In genomic region chr4:181259081-181259480, GRCh38 we compare ENCODE assay signal across 24 cellular contexts.
"Had no signal": no experiment of that assay in that cellular context is flagged by ENCODE, and none has a peak within 500 bp of the region (broad histone marks: within the 10 kb centered on the region; RNA-seq: fewer than 3 reads in every experiment).

No MANE protein-coding gene starts in this region.

- H3K4me2 ChIP-seq: PC-9 had no signal

- H3K36me3 Mint-ChIP-seq: activated CD4-positive, alpha-beta memory T cell treated with anti-CD3 and anti-CD28 coated beads for 36 hours; activated naive CD4-positive, alpha-beta T cell treated with anti-CD3 and anti-CD28 coated beads, Interleukin-2, amount 50 U/mL, for 72 hours had no signal

- H3K9me3 ChIP-seq: ascending aorta, body of pancreas had no signal

- H3K4me1 ChIP-seq: ascending aorta, body of pancreas had no signal

- H3K27ac ChIP-seq: ascending aorta, body of pancreas, PC-9, VCaP had no signal

- H3K4me3 Mint-ChIP-seq: activated CD4-positive, alpha-beta memory T cell treated with anti-CD3 and anti-CD28 coated beads for 36 hours; activated CD4-positive, alpha-beta T cell treated with anti-CD3 and anti-CD28 coated beads, Interleukin-2, amount 10 ng/mL, durations not matched to agents 7 days and 5 days; activated naive CD8-positive, alpha-beta T cell treated with anti-CD3 and anti-CD28 coated beads, Interleukin-2, amount 50 U/mL, for 24 hours; activated T-cell treated with anti-CD3 and anti-CD28 coated beads, Interleukin-2, amount 50 U/mL, for 4 hours; T-helper 17 cell had no signal

- H3K9me3 Mint-ChIP-seq: activated CD4-positive, alpha-beta T cell treated with anti-CD3 and anti-CD28 coated beads, Interleukin-2, amount 10 ng/mL, durations not matched to agents 7 days and 5 days; activated naive CD8-positive, alpha-beta T cell treated with anti-CD3 and anti-CD28 coated beads, Interleukin-2, amount 50 U/mL, for 24 hours had no signal

- H3K4me1 Mint-ChIP-seq: activated CD4-positive, alpha-beta T cell treated with anti-CD3 and anti-CD28 coated beads, Interleukin-2, amount 10 ng/mL, durations not matched to agents 7 days and 5 days; activated naive CD8-positive, alpha-beta T cell treated with anti-CD3 and anti-CD28 coated beads, Interleukin-2, amount 50 U/mL, for 24 hours; T-helper 17 cell had no signal

- H2AFZ ChIP-seq: PC-9 had no signal

- H3K27ac Mint-ChIP-seq: activated CD4-positive, alpha-beta memory T cell treated with anti-CD3 and anti-CD28 coated beads for 36 hours; activated CD4-positive, alpha-beta T cell treated with anti-CD3 and anti-CD28 coated beads, Interleukin-2, amount 10 ng/mL, durations not matched to agents 7 days and 5 days; activated naive CD4-positive, alpha-beta T cell treated with anti-CD3 and anti-CD28 coated beads, Interleukin-2, amount 50 U/mL, for 72 hours; activated naive CD8-positive, alpha-beta T cell treated with anti-CD3 and anti-CD28 coated beads, Interleukin-2, amount 50 U/mL, for 24 hours; T-helper 17 cell had no signal

- DNase-seq: activated CD4-positive, alpha-beta memory T cell treated with anti-CD3 and anti-CD28 coated beads for 36 hours; activated CD4-positive, alpha-beta T cell treated with anti-CD3 and anti-CD28 coated beads, Interleukin-2, amount 10 ng/mL, durations not matched to agents 7 days and 5 days; activated CD4-positive, CD25-positive, alpha-beta regulatory T cell; activated CD8-positive, alpha-beta memory T cell treated with anti-CD3 and anti-CD28 coated beads for 24 hours; activated effector memory CD4-positive, alpha-beta T cell treated with anti-CD3 and anti-CD28 coated beads, Interleukin-2, amount 50 U/mL, for 16 hours; activated naive CD4-positive, alpha-beta T cell treated with Interleukin-2 at 50 U/mL for 16 hours; activated naive CD8-positive, alpha-beta T cell treated with anti-CD3 and anti-CD28 coated beads, Interleukin-2, amount 50 U/mL, for 24 hours; activated T-cell treated with anti-CD3 and anti-CD28 coated beads, Interleukin-2, amount 50 U/mL, for 4 hours; amniotic stem cell; body of pancreas; central memory CD4-positive, alpha-beta T cell; Kasumi-1; KBM-7; NCI-H1694; NCI-H2029; NCI-H2171 treated with DMSO at 0.1 percent for 48 hours; NCI-H510A treated with DMSO at 0.1 percent for 48 hours; PC-9; SIG-M5; T-helper 17 cell; T1000 had no signal

- H3K4me3 ChIP-seq: ascending aorta, body of pancreas, PC-9 had no signal

- H3K27me3 Mint-ChIP-seq: activated CD4-positive, alpha-beta memory T cell treated with anti-CD3 and anti-CD28 coated beads for 36 hours; activated CD4-positive, alpha-beta T cell treated with anti-CD3 and anti-CD28 coated beads, Interleukin-2, amount 10 ng/mL, durations not matched to agents 7 days and 5 days; activated naive CD8-positive, alpha-beta T cell treated with anti-CD3 and anti-CD28 coated beads, Interleukin-2, amount 50 U/mL, for 24 hours; T-helper 17 cell had no signal

- H3K27me3 ChIP-seq: ascending aorta, body of pancreas had no signal

- H3K36me3 ChIP-seq: ascending aorta had no signal
